In the genomic region with DNA sequence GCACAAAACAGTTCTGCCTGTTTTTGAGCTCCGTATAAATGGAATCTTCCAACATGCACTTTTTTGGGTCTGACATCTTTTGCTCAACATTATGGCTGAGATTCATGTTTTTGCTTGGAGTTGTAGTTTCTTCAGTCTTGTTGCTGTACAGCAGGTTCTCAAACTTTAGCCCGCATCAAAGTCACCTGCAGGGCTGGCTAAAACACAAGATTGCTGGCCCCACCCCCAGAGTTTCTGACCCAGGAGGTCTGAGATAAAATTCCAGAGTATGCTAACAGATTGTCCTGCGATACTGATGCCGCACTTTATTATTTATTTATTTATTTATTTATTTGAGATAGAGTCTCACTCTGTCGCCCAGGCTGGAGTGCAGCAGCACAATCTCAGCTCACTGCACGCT, we compare ENCODE assay signal across 1 cellular context.
TF ChIP-seq lines count a peak whose summit lies in the region.

No MANE protein-coding gene starts in this region.

TF ChIP-seq in WTC11, 78 proteins besides CTCF, POLR2A, EP300 and RAD21:
- TF ChIP-seq, protein P1, sequence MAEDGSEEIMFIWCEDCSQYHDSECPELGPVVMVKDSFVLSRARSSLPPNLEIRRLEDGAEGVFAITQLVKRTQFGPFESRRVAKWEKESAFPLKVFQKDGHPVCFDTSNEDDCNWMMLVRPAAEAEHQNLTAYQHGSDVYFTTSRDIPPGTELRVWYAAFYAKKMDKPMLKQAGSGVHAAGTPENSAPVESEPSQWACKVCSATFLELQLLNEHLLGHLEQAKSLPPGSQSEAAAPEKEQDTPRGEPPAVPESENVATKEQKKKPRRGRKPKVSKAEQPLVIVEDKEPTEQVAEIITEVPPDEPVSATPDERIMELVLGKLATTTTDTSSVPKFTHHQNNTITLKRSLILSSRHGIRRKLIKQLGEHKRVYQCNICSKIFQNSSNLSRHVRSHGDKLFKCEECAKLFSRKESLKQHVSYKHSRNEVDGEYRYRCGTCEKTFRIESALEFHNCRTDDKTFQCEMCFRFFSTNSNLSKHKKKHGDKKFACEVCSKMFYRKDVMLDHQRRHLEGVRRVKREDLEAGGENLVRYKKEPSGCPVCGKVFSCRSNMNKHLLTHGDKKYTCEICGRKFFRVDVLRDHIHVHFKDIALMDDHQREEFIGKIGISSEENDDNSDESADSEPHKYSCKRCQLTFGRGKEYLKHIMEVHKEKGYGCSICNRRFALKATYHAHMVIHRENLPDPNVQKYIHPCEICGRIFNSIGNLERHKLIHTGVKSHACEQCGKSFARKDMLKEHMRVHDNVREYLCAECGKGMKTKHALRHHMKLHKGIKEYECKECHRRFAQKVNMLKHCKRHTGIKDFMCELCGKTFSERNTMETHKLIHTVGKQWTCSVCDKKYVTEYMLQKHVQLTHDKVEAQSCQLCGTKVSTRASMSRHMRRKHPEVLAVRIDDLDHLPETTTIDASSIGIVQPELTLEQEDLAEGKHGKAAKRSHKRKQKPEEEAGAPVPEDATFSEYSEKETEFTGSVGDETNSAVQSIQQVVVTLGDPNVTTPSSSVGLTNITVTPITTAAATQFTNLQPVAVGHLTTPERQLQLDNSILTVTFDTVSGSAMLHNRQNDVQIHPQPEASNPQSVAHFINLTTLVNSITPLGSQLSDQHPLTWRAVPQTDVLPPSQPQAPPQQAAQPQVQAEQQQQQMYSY (CRISPR knock-in tag; IDR thresholded peaks at IDR 0.05), result no peak
- no peak for TF ChIP-seq ETV6 (CRISPR knock-in tag; IDR thresholded peaks at IDR 0.05)
- no peak for TF ChIP-seq JAZF1 (CRISPR knock-in tag; IDR thresholded peaks at IDR 0.05)
- no peak for TF ChIP-seq RORB (CRISPR knock-in tag; IDR thresholded peaks at IDR 0.05)
- TF ChIP-seq, protein P2, sequence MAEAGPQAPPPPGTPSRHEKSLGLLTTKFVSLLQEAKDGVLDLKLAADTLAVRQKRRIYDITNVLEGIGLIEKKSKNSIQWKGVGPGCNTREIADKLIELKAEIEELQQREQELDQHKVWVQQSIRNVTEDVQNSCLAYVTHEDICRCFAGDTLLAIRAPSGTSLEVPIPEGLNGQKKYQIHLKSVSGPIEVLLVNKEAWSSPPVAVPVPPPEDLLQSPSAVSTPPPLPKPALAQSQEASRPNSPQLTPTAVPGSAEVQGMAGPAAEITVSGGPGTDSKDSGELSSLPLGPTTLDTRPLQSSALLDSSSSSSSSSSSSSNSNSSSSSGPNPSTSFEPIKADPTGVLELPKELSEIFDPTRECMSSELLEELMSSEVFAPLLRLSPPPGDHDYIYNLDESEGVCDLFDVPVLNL (CRISPR knock-in tag; IDR thresholded peaks at IDR 0.05; ENCODE audit: borderline replicate concordance, low read depth), result no peak
- TF ChIP-seq TCF7 (CRISPR knock-in tag; IDR thresholded peaks at IDR 0.05; ENCODE audit: low read depth), result no peak
- TF ChIP-seq KAT7 (CRISPR knock-in tag; IDR thresholded peaks at IDR 0.05; ENCODE audit: borderline replicate concordance), result no peak
- TF ChIP-seq FOXK1 (CRISPR knock-in tag; IDR thresholded peaks at IDR 0.05), result no peak
- TF ChIP-seq NR2C2 (CRISPR knock-in tag; IDR thresholded peaks at IDR 0.05), result no peak
- TF ChIP-seq JUN (CRISPR knock-in tag; IDR thresholded peaks at IDR 0.05), result no peak
- TF ChIP-seq ZNF423 (CRISPR knock-in tag; IDR thresholded peaks at IDR 0.05), result no peak
- no peak for TF ChIP-seq ZNF396 (CRISPR knock-in tag; IDR thresholded peaks at IDR 0.05; ENCODE audit: borderline replicate concordance)
- TF ChIP-seq EMX1 (CRISPR knock-in tag; IDR thresholded peaks at IDR 0.05), result no peak
